In the genomic region with DNA sequence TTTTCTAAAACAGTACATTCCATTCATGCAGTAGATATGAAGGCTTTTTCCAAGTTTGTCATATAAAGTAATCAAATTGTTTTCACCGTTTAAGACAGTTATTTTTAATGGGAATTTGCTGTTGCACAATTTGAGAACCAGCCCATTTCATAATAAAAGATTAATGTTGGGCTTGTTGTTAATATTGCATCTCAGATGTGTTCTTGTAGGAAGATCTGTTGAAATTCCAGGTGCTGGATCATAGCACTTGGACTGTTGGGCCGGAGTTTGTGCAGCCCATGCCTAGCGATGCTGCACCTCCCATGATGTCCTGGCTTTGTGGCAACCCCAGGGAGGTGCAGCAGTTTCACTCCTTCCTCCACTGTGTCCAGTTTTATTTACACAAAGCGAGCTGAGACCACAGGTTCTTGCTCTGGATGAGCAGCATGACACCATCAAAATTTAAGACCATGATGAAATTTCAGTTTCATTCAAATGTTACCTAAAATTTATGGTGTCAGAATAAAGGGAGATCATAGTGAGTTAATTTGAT, we compare ENCODE assay signal across 1 cellular context.
A peak's percentile ranks its signal among the peaks of the same experiment; 100 is the strongest.
TF ChIP-seq lines count a peak whose summit lies in the region.

No MANE protein-coding gene starts in this region.

TF ChIP-seq in K562, 482 proteins besides CTCF, POLR2A, EP300 and RAD21:
- TF ChIP-seq CEBPG (CRISPR knock-in tag; IDR thresholded peaks at IDR 0.05): no peak
- peak in 1 of 2 experiments; percentile 55; a peak in 1 of 4 replicates for TF ChIP-seq CEBPG (tag; conservative IDR thresholded peaks at IDR 0.05 in 1 of 2, IDR thresholded peaks at IDR 0.05 in 1 of 2)
- peak; percentile 47; the same call in 1 of the 2 replicates for TF ChIP-seq CEBPB (tag; IDR thresholded peaks at IDR 0.05)
- no peak for TF ChIP-seq NR1H2 (CRISPR knock-in tag; IDR thresholded peaks at IDR 0.05)
- 0 out of 4 replicates have a peak, but pooled peaks of 1 of the 2 experiments have one; percentile 9 for TF ChIP-seq SIX5 (IDR thresholded peaks at IDR 0.05; ENCODE audit: borderline replicate concordance in 1 of 2, insufficient read depth in 1 of 2, low read depth in 1 of 2, low read length in 2 of 2)
- TF ChIP-seq MECOM (CRISPR knock-in tag; IDR thresholded peaks at IDR 0.05): no peak
